8 cellular contexts compared by ENCODE assay signal in the genomic region with DNA sequence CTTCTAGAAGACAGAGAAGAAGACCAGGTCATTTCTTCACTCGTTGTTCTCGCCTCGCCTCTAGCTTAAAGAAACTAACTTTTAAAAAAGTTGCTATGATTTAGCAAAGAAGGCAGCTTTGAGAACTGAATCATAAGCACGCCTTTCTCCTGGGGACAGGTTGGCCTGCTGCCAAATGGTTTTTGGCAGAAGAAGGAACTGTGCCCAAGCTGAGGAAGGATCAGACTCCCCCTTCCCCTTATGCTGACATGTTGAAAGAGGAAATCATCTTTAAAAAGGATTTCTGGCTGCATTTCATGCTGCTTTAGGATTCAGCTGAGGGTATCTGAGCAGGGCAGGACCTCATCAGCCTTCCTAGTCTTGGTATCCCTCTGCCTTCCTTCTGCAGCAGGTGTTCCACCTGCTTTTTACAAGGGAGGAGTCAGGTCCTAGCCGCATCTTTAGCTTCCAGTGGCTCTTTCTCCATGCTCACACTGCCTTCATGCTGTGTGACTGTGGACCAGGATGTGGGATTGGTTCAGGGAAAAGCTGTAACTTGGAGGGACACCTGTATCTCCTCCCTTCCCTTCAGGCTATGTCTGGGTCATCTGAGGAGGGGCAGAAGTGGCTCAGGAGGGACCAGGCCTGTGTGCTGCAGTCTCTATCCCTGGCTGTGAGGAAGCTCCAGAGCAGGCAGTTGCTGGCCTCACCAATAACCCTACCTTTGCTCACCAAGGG. TPM values are rescaled to one million over a fixed set of nuclear protein-coding genes. Genes with fewer than 3 reads are reported as not detected.
DNase-seq lines count a peak whose midpoint lies in the region; ATAC-seq and TF ChIP-seq lines count a peak whose summit lies in the region.

No MANE protein-coding gene starts in this region.

- peak overlapping the region; percentile 60 for H3K4me3 Mint-ChIP-seq in MCF 10A (ENCODE audit: unreplicated experiment)
- no peak overlapping the region for H3K4me3 Mint-ChIP-seq in activated CD4-positive, alpha-beta memory T cell treated with anti-CD3 and anti-CD28 coated beads for 36 hours

- TF ChIP-seq CTCF in MCF 10A (IDR thresholded peaks at IDR 0.05; ENCODE audit: unreplicated experiment) (no peak), lung (IDR thresholded peaks at IDR 0.05; ENCODE audit: control extremely low read depth, extremely low read depth) (no peak)

- peak overlapping the region; percentile 40 for H3K27ac Mint-ChIP-seq in MCF 10A (ENCODE audit: low read depth, unreplicated experiment)
- no peak overlapping the region for H3K27ac Mint-ChIP-seq in activated CD4-positive, alpha-beta memory T cell treated with anti-CD3 and anti-CD28 coated beads for 36 hours

- H3K4me1 ChIP-seq in ACC112 (ENCODE audit: control insufficient read depth, insufficient read depth, low read length, unreplicated experiment): peaks cover 30% of the 10 kb centered on the region
- peaks cover 3 to 4% of the 10 kb centered on the region in 2 donors for H3K4me1 ChIP-seq in lung (ENCODE audit: control insufficient read depth in 2 of 2, insufficient read depth in 2 of 2, low read length in 2 of 2)

- DNase-seq in NAMALWA (ENCODE audit: low spot score): peak; percentile 37
- DNase-seq in MCF 10A (ENCODE audit: unreplicated experiment): peak; percentile 88
- DNase-seq in lung (ENCODE audit: low spot score): peak; percentile 67
- no peak for DNase-seq in activated CD4-positive, alpha-beta memory T cell treated with anti-CD3 and anti-CD28 coated beads for 36 hours
- no peak for DNase-seq in activated CD4-positive, alpha-beta T cell treated with anti-CD3 and anti-CD28 coated beads, Interleukin-2, amount 50 U/mL, for 4 hours

- no peak overlapping the region for H2AFZ ChIP-seq in ACC112 (ENCODE audit: low read length, unreplicated experiment)

- no peaks in the 10 kb centered on the region for H3K79me2 ChIP-seq in ACC112 (ENCODE audit: control insufficient read depth, insufficient read depth, low read length, unreplicated experiment)

- POLR2A ChIA-PET in MCF 10A (lab: Yijun Ruan, JAX): interaction anchor here (0.7 to 11.1 kb wide), 7 partner anchors 8 to 67 kb away, joined by 3 to 210 read pairs (median 5); a partner anchor contains a TSS
- POLR2A ChIA-PET in activated CD4-positive, alpha-beta memory T cell treated with anti-CD3 and anti-CD28 coated beads for 36 hours (lab: Charles Lee): no interaction called here

- ATAC-seq in lung (ENCODE audit: insufficient read depth, low FRiP score) (peak; percentile 56), HG03565 (IDR thresholded peaks at IDR 0.05; ENCODE audit: unreplicated experiment) (no peak), HG03139 (IDR thresholded peaks at IDR 0.05; ENCODE audit: unreplicated experiment) (no peak)

- H3K27ac ChIP-seq in ACC112 (ENCODE audit: low read depth, low read length) (no peak overlapping the region), lung (ENCODE audit: low read depth in 1 of 2, low read length in 1 of 2) (peak overlapping the region in 1 of 2 donors; percentile 41)

- peaks cover 26% of the 10 kb centered on the region for H3K36me3 Mint-ChIP-seq in MCF 10A (ENCODE audit: insufficient read depth, unreplicated experiment)
- peaks cover 2% of the 10 kb centered on the region for H3K36me3 Mint-ChIP-seq in activated CD4-positive, alpha-beta memory T cell treated with anti-CD3 and anti-CD28 coated beads for 36 hours

- H3K4me3 ChIP-seq in ACC112 (ENCODE audit: low read depth, low read length) (peak overlapping the region; percentile 40; the same call in 1 of the 2 replicates), lung (no peak overlapping the region)

- peaks cover 31% of the 10 kb centered on the region for H3K4me1 Mint-ChIP-seq in MCF 10A (ENCODE audit: insufficient read depth, unreplicated experiment)
- no peaks in the 10 kb centered on the region for H3K4me1 Mint-ChIP-seq in activated CD4-positive, alpha-beta memory T cell treated with anti-CD3 and anti-CD28 coated beads for 36 hours (ENCODE audit: low read depth)

- H3K27me3 ChIP-seq in ACC112 (ENCODE audit: insufficient read depth, low read length) (no peaks in the 10 kb centered on the region), lung (ENCODE audit: control insufficient read depth, insufficient read depth) (no peaks in the 10 kb centered on the region)

- H3K27me3 Mint-ChIP-seq in MCF 10A (ENCODE audit: insufficient read depth, unreplicated experiment): no peaks in the 10 kb centered on the region
- H3K27me3 Mint-ChIP-seq in activated CD4-positive, alpha-beta memory T cell treated with anti-CD3 and anti-CD28 coated beads for 36 hours: no peaks in the 10 kb centered on the region

- CTCF ChIA-PET in MCF 10A (lab: Yijun Ruan, JAX): interaction anchor here (1.1 to 4.0 kb wide), 8 partner anchors 13 to 105 kb away, joined by 3 to 19 read pairs (median 6); a partner anchor contains a TSS
- CTCF ChIA-PET in activated CD4-positive, alpha-beta memory T cell treated with anti-CD3 and anti-CD28 coated beads for 36 hours (lab: Charles Lee): interaction anchor here (1.1 kb wide), 1 partner anchor 23 kb away, joined by 4 read pairs; no protein-coding TSS in a partner anchor

- no peaks in the 10 kb centered on the region for H3K9me3 Mint-ChIP-seq in MCF 10A (ENCODE audit: unreplicated experiment)
- H3K9me3 Mint-ChIP-seq in activated CD4-positive, alpha-beta memory T cell treated with anti-CD3 and anti-CD28 coated beads for 36 hours: no peaks in the 10 kb centered on the region

- H3K9me3 ChIP-seq in lung (ENCODE audit: control insufficient read depth in 2 of 2, insufficient read depth in 1 of 2, low read length in 1 of 2): no peaks in the 10 kb centered on the region

- H3K36me3 ChIP-seq in ACC112 (ENCODE audit: insufficient read depth, low read length): no peaks in the 10 kb centered on the region; the same call in 1 of the 2 replicates
- peaks cover 0 to 19% of the 10 kb centered on the region in 2 donors for H3K36me3 ChIP-seq in lung (ENCODE audit: control insufficient read depth in 2 of 2, insufficient read depth in 2 of 2, low read length in 2 of 2)

- intact Hi-C loops in MCF 10A (cut with micrococcal nuclease): no loop called here
- intact Hi-C loops in activated CD4-positive, alpha-beta memory T cell treated with anti-CD3 and anti-CD28 coated beads for 36 hours (cut with micrococcal nuclease): no loop called here

- BruUV-seq in MCF 10A (replicated peaks; lab: Mats Ljungman, UMichigan): no TSS peak

- WGBS in lung, 2 donors: 23 to 32% methylated on average over 5 of the region's 5 CpGs

RNA-seq across cellular contexts. Expression of a gene that starts 34.1 kb away (rescaled TPM):
- total RNA-seq in MCF 10A (2022) (76.5 and 97.7 TPM in 2 replicates), lung (10 to 100 TPM; 37.8 to 40.7 TPM)
- polyA plus RNA-seq in lung: 10 to 100 TPM; 17.1 to 18.6 TPM
- 10 to 100 TPM; 27.0 to 27.9 TPM for total RNA-seq in activated CD4-positive, alpha-beta memory T cell treated with anti-CD3 and anti-CD28 coated beads for 36 hours

Comparison
In these comparisons a context has a peak if more than half of its experiments do, and no peak if none do; other contexts are left out.
1. DNase-seq: peak in NAMALWA (single experiment), MCF 10A (single experiment) and lung (single experiment); none in activated CD4-positive, alpha-beta memory T cell treated with anti-CD3 and anti-CD28 coated beads for 36 hours (single experiment) and activated CD4-positive, alpha-beta T cell treated with anti-CD3 and anti-CD28 coated beads, Interleukin-2, amount 50 U/mL, for 4 hours (0 of 2).